12 cellular contexts compared by ENCODE assay signal in the genomic region with DNA sequence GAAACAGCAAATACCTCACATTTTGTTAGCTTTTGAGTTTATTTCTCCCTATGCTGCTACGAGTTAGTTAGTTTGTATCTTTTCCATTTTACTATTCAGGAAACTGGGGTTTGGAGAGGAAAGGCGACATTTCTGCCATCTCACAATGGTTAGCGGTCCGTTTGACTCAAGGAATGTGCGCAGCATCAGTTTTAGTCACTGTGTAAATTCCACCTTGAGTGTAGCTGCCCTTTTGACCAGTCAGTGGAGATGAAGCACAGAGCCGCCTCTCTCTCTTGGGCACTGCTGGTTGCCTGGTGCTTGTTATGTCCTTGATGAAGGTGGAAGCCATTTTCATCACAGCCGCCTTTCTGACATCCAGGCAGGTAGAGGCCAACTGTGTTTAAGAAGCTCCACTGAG.
DNase-seq lines count a peak whose midpoint lies in the region.
"Had no signal": no experiment of that assay in that cellular context is flagged by ENCODE, and none has a peak within 500 bp of the region (broad histone marks: within the 10 kb centered on the region; RNA-seq: fewer than 3 reads in every experiment).

No MANE protein-coding gene starts in this region.

- DNase-seq in DMS53 (lab: John Stamatoyannopoulos, UW), result peak; percentile 16
- no peak for DNase-seq in DMS53 treated with DMSO at 0.1 percent for 48 hours (lab: John Stamatoyannopoulos, UW; ENCODE audit: unreplicated experiment)
- DNase-seq in glomerular visceral epithelial cell (ENCODE audit: extremely low spot score), result peak; percentile 17
- DNase-seq in renal cortical epithelial cell (ENCODE audit: low read depth), result peak; percentile 2
- no peak for DNase-seq in NCI-H187 (lab: John Stamatoyannopoulos, UW)
- no peak for DNase-seq in C1 segment of cervical spinal cord (lab: John Stamatoyannopoulos, UW)
- DNase-seq: CD4-positive, alpha-beta T cell; CD8-positive, alpha-beta memory T cell; DMS 273 treated with DMSO at 0.1 percent for 48 hours; DND-41; GM23248; HFFc6 had no signal

Comparison
In these comparisons a context has a peak if more than half of its experiments do, and no peak if none do; other contexts are left out.
1. DNase-seq: peak in DMS53 (single experiment), glomerular visceral epithelial cell (single experiment) and renal cortical epithelial cell (single experiment); none in DMS53 treated with DMSO at 0.1 percent for 48 hours (single experiment), NCI-H187 (0 of 2) and C1 segment of cervical spinal cord (0 of 14).